In genomic region chr15:55318588-55319494, GRCh38 we compare ENCODE assay signal across 8 cellular contexts. TPM values are rescaled to one million over a fixed set of nuclear protein-coding genes. Genes with fewer than 3 reads are reported as not detected.
DNase-seq lines count a peak whose midpoint lies in the region; ATAC-seq lines count a peak whose summit lies in the region.

TSS of gene PIGB (plus strand) at chr15:55319222. CDS start at chr15:55319251, 29 bp downstream.
TSS of gene PIGBOS1 (minus strand) at chr15:55319123. CDS start at chr15:55317792, 1,331 bp downstream.

- H3K27me3 ChIP-seq in endocrine pancreas (ENCODE audit: control insufficient read depth, insufficient read depth, low read length): no peaks in the 10 kb centered on the region

- H3K4me1 ChIP-seq in endocrine pancreas (ENCODE audit: control insufficient read depth, insufficient read depth, low read length): no peaks in the 10 kb centered on the region
- no peaks in the 10 kb centered on the region for H3K4me1 ChIP-seq in mesodermal cell (ENCODE audit: control insufficient read depth, insufficient read depth, low read length, poor library complexity, severe bottlenecking)

- peak within 1 kb of the TSS; percentile 73 for H3K27ac ChIP-seq in mesodermal cell (ENCODE audit: low read depth, low read length, severe bottlenecking)

- DNase-seq in COR-L47 (lab: John Stamatoyannopoulos, UW): peak; percentile 82
- DNase-seq in HT-29 (ENCODE audit: low spot score): peak; percentile 91
- peak; percentile 91 for DNase-seq in NOMO-1 treated with DMSO at 0.1 percent for 48 hours (lab: John Stamatoyannopoulos, UW; ENCODE audit: unreplicated experiment)
- DNase-seq in activated CD8-positive, alpha-beta memory T cell treated with anti-CD3 and anti-CD28 coated beads for 48 hours (ENCODE audit: low read depth in 2 of 3, low spot score in 2 of 3): peak; percentile 59 to 64 (median 61)
- peak; percentile 47 for DNase-seq in stimulated activated CD8-positive, alpha-beta memory T cell treated with anti-CD3 and anti-CD28 coated beads, Interleukin-15, amount 100 ng/mL, for 24 hours (ENCODE audit: low read depth)

- H3K4me3 ChIP-seq in endocrine pancreas (ENCODE audit: control insufficient read depth, insufficient read depth, low read length) (peak within 1 kb of the TSS; percentile 77), mesodermal cell (ENCODE audit: extremely low read depth, insufficient read depth, low read length, poor library complexity, severe bottlenecking) (peak within 1 kb of the TSS; percentile 68)

- H3K9me3 ChIP-seq in endocrine pancreas (ENCODE audit: control insufficient read depth, low read length) (no peaks in the 10 kb centered on the region), mesodermal cell (ENCODE audit: control insufficient read depth, low read length) (no peaks in the 10 kb centered on the region)

- H3K36me3 ChIP-seq in endocrine pancreas (ENCODE audit: control insufficient read depth, insufficient read depth, low read length): no peaks in the 10 kb centered on the region
- peaks cover 5% of the 10 kb centered on the region for H3K36me3 ChIP-seq in mesodermal cell (ENCODE audit: control insufficient read depth, insufficient read depth, low read length)

- H3K9ac ChIP-seq in endocrine pancreas (ENCODE audit: control insufficient read depth, insufficient read depth, low read length): peak within 1 kb of the TSS; percentile 80

- ATAC-seq in GM21360 (IDR thresholded peaks at IDR 0.05; ENCODE audit: unreplicated experiment): peak; percentile 73

- 7% methylated on average over 43 of the region's 49 CpGs for WGBS in mesodermal cell (ENCODE audit: insufficient coverage in 2 of 2), 2 experiments

RNA-seq across cellular contexts. Expression of gene PIGB, which starts in this region (rescaled TPM):
- total RNA-seq in HT-29 (2014; rRNA removed; shearing (Covaris generic)): 7.2 and 8.0 TPM in 2 replicates
- 9.2 TPM for polyA plus RNA-seq in mesodermal cell (2013, experiment 1 of 2)
- polyA plus RNA-seq in mesodermal cell (2013, experiment 2 of 2): 11.1 TPM

RNA-seq across cellular contexts. Expression of gene PIGBOS1, which starts in this region (rescaled TPM):
- 3.5 and 3.9 TPM in 2 replicates for total RNA-seq in HT-29 (2014; rRNA removed; shearing (Covaris generic))
- polyA plus RNA-seq in mesodermal cell (2013, experiment 1 of 2): 17.0 TPM
- polyA plus RNA-seq in mesodermal cell (2013, experiment 2 of 2): 17.6 TPM

Comparison
In these comparisons a context has a peak if more than half of its experiments do, and no peak if none do; other contexts are left out.
1. Peak in every context shown above with its lines: DNase-seq, ATAC-seq, H3K4me3 ChIP-seq and H3K27ac ChIP-seq.